ENCODE assay signal across 18 cellular contexts in the genomic region with DNA sequence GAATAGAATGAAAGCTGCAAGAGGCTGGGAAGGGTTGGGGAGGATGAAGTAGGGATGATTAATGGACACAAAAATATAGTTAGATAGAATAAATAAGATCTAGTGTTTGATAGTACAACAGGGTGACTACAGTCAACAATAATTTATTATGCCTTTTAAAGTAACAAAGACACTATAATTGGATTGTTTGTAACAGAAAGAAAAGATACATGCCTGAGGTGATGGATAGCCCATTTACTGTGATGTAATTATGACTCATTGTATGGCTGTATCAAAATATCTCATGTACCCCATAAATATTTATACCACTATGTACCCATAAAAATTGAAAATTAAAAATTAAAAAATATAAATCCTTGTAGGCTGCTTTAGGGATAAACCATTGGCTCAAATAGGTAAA. TPM values are rescaled to one million over a fixed set of nuclear protein-coding genes. Genes with fewer than 3 reads are reported as not detected.
DNase-seq lines count a peak whose midpoint lies in the region; ATAC-seq, FAIRE-seq and TF ChIP-seq lines count a peak whose summit lies in the region.
"Had no signal": no experiment of that assay in that cellular context is flagged by ENCODE, and none has a peak within 500 bp of the region (broad histone marks: within the 10 kb centered on the region; RNA-seq: fewer than 3 reads in every experiment).

No MANE protein-coding gene starts in this region.

- no peaks in the 10 kb centered on the region for H3K79me2 ChIP-seq in astrocyte (ENCODE audit: insufficient read depth, low read length)

- H3K36me3 Mint-ChIP-seq in astrocyte (ENCODE audit: low read depth, unreplicated experiment) (no peaks in the 10 kb centered on the region), MCF 10A (ENCODE audit: insufficient read depth, unreplicated experiment) (no peaks in the 10 kb centered on the region)
- H3K36me3 Mint-ChIP-seq: CD8-positive, alpha-beta T cell had no signal

- no peak overlapping the region for H2BK15ac ChIP-seq in IMR-90 (ENCODE audit: low read depth, low read length)

- no peak overlapping the region for H3K4me3 ChIP-seq in A549
- no peak overlapping the region for H3K4me3 ChIP-seq in IMR-90 (ENCODE audit: insufficient read depth, low read depth, low read length)
- no peak overlapping the region for H3K4me3 ChIP-seq in astrocyte (ENCODE audit: insufficient read depth, low read depth, low read length)
- no peak overlapping the region for H3K4me3 ChIP-seq in left ventricle myocardium inferior

- no peak overlapping the region for H3K56ac ChIP-seq in IMR-90 (ENCODE audit: extremely low read depth, insufficient read depth, low read length)

- H3K9me3 Mint-ChIP-seq in astrocyte (ENCODE audit: unreplicated experiment): peaks cover 4% of the 10 kb centered on the region
- H3K9me3 Mint-ChIP-seq in MCF 10A (ENCODE audit: unreplicated experiment): peaks cover 7% of the 10 kb centered on the region
- H3K9me3 Mint-ChIP-seq: CD8-positive, alpha-beta T cell had no signal

- H3K27me3 ChIP-seq in IMR-90 (ENCODE audit: control insufficient read depth, insufficient read depth, low read length) (no peaks in the 10 kb centered on the region), astrocyte (ENCODE audit: insufficient read depth, low read length) (no peaks in the 10 kb centered on the region), left ventricle myocardium inferior (ENCODE audit: low read depth) (no peaks in the 10 kb centered on the region)
- H3K27me3 ChIP-seq: BE2C had no signal

- TF ChIP-seq RAD21 in A549 (conservative IDR thresholded peaks at IDR 0.05 in 1 of 2, IDR thresholded peaks at IDR 0.05 in 1 of 2) (no peak), IMR-90 (IDR thresholded peaks at IDR 0.05; ENCODE audit: low read length) (no peak)

- FAIRE-seq in A549 (lab: Jason Lieb, UNC) (no peak), astrocyte (lab: Jason Lieb, UNC) (no peak)
- FAIRE-seq: GM12892, H1 had no signal

- no peak overlapping the region for H2AK9ac ChIP-seq in IMR-90 (replicated peaks; ENCODE audit: low read depth, low read length, poor library complexity)

- H2BK120ac ChIP-seq in IMR-90 (ENCODE audit: low read depth, low read length): no peak overlapping the region

- no peaks in the 10 kb centered on the region for H4K20me1 ChIP-seq in IMR-90 (ENCODE audit: insufficient read depth, low read length)
- H4K20me1 ChIP-seq in astrocyte (ENCODE audit: insufficient read depth, low read length): no peaks in the 10 kb centered on the region

- dilution Hi-C loops in IMR-90 (cut with HindIII; ENCODE audit: low sequenced_read_pairs, unreplicated experiment): no loop called here

- no peaks in the 10 kb centered on the region for H3K9me3 ChIP-seq in A549
- H3K9me3 ChIP-seq in IMR-90 (ENCODE audit: control insufficient read depth, insufficient read depth, low read length): no peaks in the 10 kb centered on the region
- H3K9me3 ChIP-seq in astrocyte (ENCODE audit: insufficient read depth, low read depth, low read length): no peaks in the 10 kb centered on the region
- H3K9me3 ChIP-seq in left ventricle myocardium inferior (replicated peaks): peaks cover 10% of the 10 kb centered on the region
- H3K9me3 ChIP-seq: BE2C had no signal

- H2AK5ac ChIP-seq in IMR-90 (ENCODE audit: low read depth, low read length): no peak overlapping the region

- intact Hi-C loops in IMR-90 (cut with micrococcal nuclease): no loop called here
- intact Hi-C loops in left ventricle myocardium inferior (cut with micrococcal nuclease): no loop called here
- intact Hi-C loops in MCF 10A (cut with micrococcal nuclease): no loop called here

- no peaks in the 10 kb centered on the region for H3K27me3 Mint-ChIP-seq in astrocyte (ENCODE audit: low read depth, unreplicated experiment)
- H3K27me3 Mint-ChIP-seq in MCF 10A (ENCODE audit: insufficient read depth, unreplicated experiment): peaks cover 40% of the 10 kb centered on the region

- CTCF ChIA-PET in A549 (lab: Yijun Ruan, JAX) (no interaction called here), IMR-90 (lab: Yijun Ruan, JAX) (no interaction called here), MCF 10A (lab: Yijun Ruan, JAX) (interaction anchor here (1.2 kb wide), 1 partner anchor 18 kb away, joined by 3 read pairs; no protein-coding TSS in a partner anchor)

- H3K4me3 Mint-ChIP-seq in astrocyte (ENCODE audit: unreplicated experiment) (no peak overlapping the region), MCF 10A (ENCODE audit: unreplicated experiment) (no peak overlapping the region)
- H3K4me3 Mint-ChIP-seq: CD8-positive, alpha-beta T cell had no signal

- H3K4ac ChIP-seq in IMR-90 (ENCODE audit: low read depth, low read length): no peak overlapping the region

- ATAC-seq in A549 (no peak), IMR-90 (ENCODE audit: low read depth) (no peak), GM19463 (IDR thresholded peaks at IDR 0.05; ENCODE audit: unreplicated experiment) (no peak), GM21619 (IDR thresholded peaks at IDR 0.05; ENCODE audit: unreplicated experiment) (no peak)
- ATAC-seq: CD8-positive, alpha-beta T cell had no signal

- no peak for TF ChIP-seq CTCF in A549 (IDR thresholded peaks at IDR 0.05)
- TF ChIP-seq CTCF in IMR-90 (conservative IDR thresholded peaks at IDR 0.05; ENCODE audit: low read depth, low read length): no peak
- TF ChIP-seq CTCF in astrocyte (IDR thresholded peaks at IDR 0.05; ENCODE audit: insufficient read depth, low read depth, low read length): no peak
- no peak for TF ChIP-seq CTCF in left ventricle myocardium inferior (IDR thresholded peaks at IDR 0.05; ENCODE audit: borderline replicate concordance)
- TF ChIP-seq CTCF in MCF 10A (IDR thresholded peaks at IDR 0.05; ENCODE audit: unreplicated experiment): no peak

- H3K4me1 ChIP-seq in A549: no peaks in the 10 kb centered on the region
- no peaks in the 10 kb centered on the region; the same call in 1 of the 2 replicates for H3K4me1 ChIP-seq in IMR-90 (ENCODE audit: control insufficient read depth, insufficient read depth, low read length)
- H3K4me1 ChIP-seq in astrocyte (ENCODE audit: insufficient read depth, low read length): peaks cover 9% of the 10 kb centered on the region
- H3K4me1 ChIP-seq in left ventricle myocardium inferior: peaks cover 4% of the 10 kb centered on the region
- H3K4me1 ChIP-seq: BE2C had no signal

- H3K14ac ChIP-seq in IMR-90 (replicated peaks; ENCODE audit: low read depth, low read length): no peak overlapping the region

- H4K5ac ChIP-seq in IMR-90 (ENCODE audit: low read depth, low read length): no peak overlapping the region

- H4K91ac ChIP-seq in IMR-90 (ENCODE audit: insufficient read depth, low read depth, low read length): no peak overlapping the region

- H3K4me2 ChIP-seq in A549 (no peak overlapping the region), IMR-90 (ENCODE audit: low read depth, low read length) (no peak overlapping the region), astrocyte (ENCODE audit: low read length) (no peak overlapping the region)

- H2AFZ ChIP-seq in IMR-90 (replicated peaks; ENCODE audit: low read length, poor library complexity) (no peak overlapping the region), astrocyte (ENCODE audit: low read depth, low read length) (no peak overlapping the region)

- H3K4me1 Mint-ChIP-seq in astrocyte (ENCODE audit: low read depth, unreplicated experiment) (peaks cover 1% of the 10 kb centered on the region), MCF 10A (ENCODE audit: insufficient read depth, unreplicated experiment) (no peaks in the 10 kb centered on the region)

- in situ Hi-C loops in IMR-90 (cut with MboI; ENCODE audit: low sequenced_read_pairs): no loop called here

- no peak overlapping the region for H4K8ac ChIP-seq in IMR-90 (ENCODE audit: low read depth in 2 of 2, low read length in 2 of 2)

- H3K36me3 ChIP-seq in IMR-90 (ENCODE audit: control insufficient read depth, insufficient read depth, low read length): no peaks in the 10 kb centered on the region
- no peaks in the 10 kb centered on the region for H3K36me3 ChIP-seq in astrocyte (ENCODE audit: insufficient read depth, low read length)
- no peaks in the 10 kb centered on the region for H3K36me3 ChIP-seq in left ventricle myocardium inferior

- no peak for TF ChIP-seq POLR2A in A549 (IDR thresholded peaks at IDR 0.05; ENCODE audit: low read length)
- no peak for TF ChIP-seq POLR2A in IMR-90 (IDR thresholded peaks at IDR 0.05; ENCODE audit: low read depth, low read length)

- POLR2A ChIA-PET in A549 (lab: Yijun Ruan, JAX) (no interaction called here), IMR-90 (lab: Charles Lee; ENCODE audit: unreplicated experiment) (no interaction called here), MCF 10A (lab: Yijun Ruan, JAX) (interaction anchor here (1.3 kb wide), 1 partner anchor 10 kb away, joined by 3 read pairs; no protein-coding TSS in a partner anchor)

- H3K9ac ChIP-seq in IMR-90 (ENCODE audit: low read depth, low read length) (no peak overlapping the region), astrocyte (ENCODE audit: low read length) (peak overlapping the region; percentile 22)

- peak overlapping the region; percentile 14; the same call in 1 of the 2 replicates for H3K18ac ChIP-seq in IMR-90 (ENCODE audit: low read depth, low read length)

- DNase-seq in A549 (ENCODE audit: low read depth in 1 of 2, low spot score in 1 of 2) (no peak), IMR-90 (no peak), astrocyte (ENCODE audit: low read depth) (peak; percentile 21), foreskin melanocyte (peak; percentile 21), left ventricle myocardium inferior (no peak), MCF 10A (ENCODE audit: unreplicated experiment) (no peak)
- DNase-seq: BE2C; CD8-positive, alpha-beta T cell; DMS79 treated with DMSO at 0.1 percent for 48 hours; GDM1; NCI-H1105 treated with DMSO at 0.1 percent for 48 hours; NCI-H2029 treated with DMSO at 0.1 percent for 48 hours; NCI-H2171 treated with DMSO at 0.1 percent for 48 hours; NCI-H774 had no signal

- BruUV-seq in IMR-90 (replicated peaks; lab: Mats Ljungman, UMichigan): no TSS peak
- no TSS peak for BruUV-seq in MCF 10A (replicated peaks; lab: Mats Ljungman, UMichigan)

- 0 out of 2 replicates have a peak overlapping the region, but pooled peaks have one; percentile 66 for H2BK20ac ChIP-seq in IMR-90 (ENCODE audit: low read depth, low read length)

- no peak overlapping the region for H3K23ac ChIP-seq in IMR-90 (ENCODE audit: low read depth, low read length)

- H3K27ac ChIP-seq in A549 (no peak overlapping the region), IMR-90 (ENCODE audit: insufficient read depth, low read length) (no peak overlapping the region), astrocyte (ENCODE audit: low read depth, low read length) (peak overlapping the region; percentile 73), left ventricle myocardium inferior (replicated peaks) (no peak overlapping the region)

- 0 out of 2 replicates have a peak, but pooled peaks cover 5% of the 10 kb centered on the region for H3K9me1 ChIP-seq in IMR-90 (ENCODE audit: insufficient read depth, low read length)

- H3K27ac Mint-ChIP-seq in astrocyte (ENCODE audit: unreplicated experiment): no peak overlapping the region
- H3K27ac Mint-ChIP-seq in MCF 10A (ENCODE audit: low read depth, unreplicated experiment): no peak overlapping the region
- H3K27ac Mint-ChIP-seq: CD8-positive, alpha-beta T cell had no signal

- peaks cover 5 to 8% of the 10 kb centered on the region in 2 experiments; a peak in 2 of 4 replicates for H3K79me1 ChIP-seq in IMR-90 (ENCODE audit: low read depth in 1 of 2, low read length in 2 of 2)

- TF ChIP-seq EP300 in A549 (IDR thresholded peaks at IDR 0.05): no peak

- H2BK5ac ChIP-seq in IMR-90 (ENCODE audit: low read depth, low read length, poor library complexity, severe bottlenecking): peak overlapping the region; percentile 28

RNA-seq across cellular contexts. Expression of a gene that starts 35.0 kb away (rescaled TPM):
- polyA plus RNA-seq in A549 (2011; rRNA removed): 1.6 and 1.9 TPM in 2 replicates
- polyA plus RNA-seq in A549 (2012; cell fraction: cytosol; rRNA removed): 0.32 and 0.44 TPM in 2 replicates
- polyA plus RNA-seq in A549 (2012; cell fraction: nucleus; rRNA removed): 0.16 and 0.17 TPM in 2 replicates
- 0.21 to 0.34 TPM (median 0.22 TPM) in 3 replicates for polyA plus RNA-seq in A549 (2017; fragmentation: RNase III; extraction: RNeasy Plus Mini Kit Qiagen cat#74134 plus additional on column Dnase treatment)
- 2.2 and 3.0 TPM in 2 replicates for polyA minus RNA-seq in A549 (2011; rRNA and poly(A)+ RNA removed)
- total RNA-seq in IMR-90 (2012; rRNA removed): 3.8 and 4.2 TPM in 2 replicates
- 5.1 and 8.8 TPM in 2 replicates for polyA plus RNA-seq in IMR-90 (2012; rRNA removed)
- polyA plus RNA-seq in IMR-90 (2012; cell fraction: cytosol; rRNA removed): 1.5 and 2.4 TPM in 2 replicates
- polyA plus RNA-seq in IMR-90 (2012; cell fraction: nucleus; rRNA removed; ENCODE audit: low replicate concordance): 3.8 and 4.5 TPM in 2 replicates
- total RNA-seq in astrocyte: 4.5 and 5.9 TPM in 2 replicates
- 3.0 TPM for total RNA-seq in left ventricle myocardium inferior
- 0.07 TPM in 2 replicates for total RNA-seq in MCF 10A (2022)

Comparison
In these comparisons a context has a peak if more than half of its experiments do, and no peak if none do; other contexts are left out.
1. DNase-seq: peak in astrocyte (single experiment) and foreskin melanocyte (single experiment); none in A549 (0 of 2), IMR-90 (single experiment), left ventricle myocardium inferior (single experiment) and MCF 10A (single experiment).